1 cellular context compared by ENCODE assay signal in the genomic region with DNA sequence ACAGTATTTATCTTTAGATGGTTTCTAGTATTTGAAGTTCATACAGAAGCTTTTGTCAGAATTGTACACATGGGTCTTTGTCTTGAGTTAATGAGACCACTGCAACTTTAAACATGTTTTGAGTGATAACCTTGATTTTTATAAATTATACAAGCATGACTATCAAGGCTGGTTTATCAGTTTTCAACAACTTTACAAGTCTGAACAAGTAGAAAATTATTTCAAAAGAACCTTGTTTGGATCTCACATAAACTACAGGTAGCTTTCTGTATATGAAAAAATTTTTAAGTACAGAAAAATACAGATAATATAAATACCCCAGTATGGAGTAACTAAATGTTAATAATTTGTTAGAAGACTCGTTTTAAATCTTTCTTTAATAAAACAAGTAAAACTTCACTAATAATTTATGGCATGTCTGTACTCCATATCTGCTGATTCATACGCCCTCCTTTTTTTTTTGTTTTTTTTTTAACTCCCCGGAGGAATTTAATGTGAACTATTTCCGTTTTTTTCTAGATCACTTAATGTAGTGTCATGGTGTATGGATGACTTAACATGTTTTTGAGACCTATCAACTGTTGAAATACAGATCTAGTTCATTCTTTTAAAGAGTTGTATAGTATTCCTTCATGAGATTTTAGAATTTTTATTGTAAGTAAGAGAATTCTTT.
TF ChIP-seq lines count a peak whose summit lies in the region.

No MANE protein-coding gene starts in this region.

TF ChIP-seq in HepG2, 621 proteins besides CTCF, POLR2A, EP300 and RAD21:
- TF ChIP-seq JARID2 (CRISPR knock-in tag; IDR thresholded peaks at IDR 0.05; ENCODE audit: insufficient replicate concordance) (no peak), SMAD9 (CRISPR knock-in tag; IDR thresholded peaks at IDR 0.05) (no peak), ZNF773 (CRISPR knock-in tag; IDR thresholded peaks at IDR 0.05; ENCODE audit: borderline replicate concordance) (no peak), ZNF510 (CRISPR knock-in tag; IDR thresholded peaks at IDR 0.05; ENCODE audit: low read depth) (no peak), IRF2 (CRISPR knock-in tag; IDR thresholded peaks at IDR 0.05) (no peak), MTA3 (CRISPR knock-in tag; IDR thresholded peaks at IDR 0.05) (no peak), KAT7 (CRISPR knock-in tag; IDR thresholded peaks at IDR 0.05; ENCODE audit: borderline replicate concordance) (no peak), ZNF589 (CRISPR knock-in tag; conservative IDR thresholded peaks at IDR 0.05) (no peak), XRCC5 (optimal IDR thresholded peaks at IDR 0.05; ENCODE audit: low read length) (no peak), ETV5 (CRISPR knock-in tag; IDR thresholded peaks at IDR 0.05; ENCODE audit: borderline replicate concordance) (no peak), ZNF276 (CRISPR knock-in tag; IDR thresholded peaks at IDR 0.05; ENCODE audit: low read depth) (no peak), SMYD3 (CRISPR knock-in tag; IDR thresholded peaks at IDR 0.05) (no peak), TBP (CRISPR knock-in tag; IDR thresholded peaks at IDR 0.05) (no peak)
- TF ChIP-seq, protein P1, sequence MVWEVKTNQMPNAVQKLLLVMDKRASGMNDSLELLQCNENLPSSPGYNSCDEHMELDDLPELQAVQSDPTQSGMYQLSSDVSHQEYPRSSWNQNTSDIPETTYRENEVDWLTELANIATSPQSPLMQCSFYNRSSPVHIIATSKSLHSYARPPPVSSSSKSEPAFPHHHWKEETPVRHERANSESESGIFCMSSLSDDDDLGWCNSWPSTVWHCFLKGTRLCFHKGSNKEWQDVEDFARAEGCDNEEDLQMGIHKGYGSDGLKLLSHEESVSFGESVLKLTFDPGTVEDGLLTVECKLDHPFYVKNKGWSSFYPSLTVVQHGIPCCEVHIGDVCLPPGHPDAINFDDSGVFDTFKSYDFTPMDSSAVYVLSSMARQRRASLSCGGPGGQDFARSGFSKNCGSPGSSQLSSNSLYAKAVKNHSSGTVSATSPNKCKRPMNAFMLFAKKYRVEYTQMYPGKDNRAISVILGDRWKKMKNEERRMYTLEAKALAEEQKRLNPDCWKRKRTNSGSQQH (CRISPR knock-in tag; IDR thresholded peaks at IDR 0.05; ENCODE audit: low read depth) = no peak
